Comparison of ENCODE assay signal across 9 cellular contexts in the genomic region with DNA sequence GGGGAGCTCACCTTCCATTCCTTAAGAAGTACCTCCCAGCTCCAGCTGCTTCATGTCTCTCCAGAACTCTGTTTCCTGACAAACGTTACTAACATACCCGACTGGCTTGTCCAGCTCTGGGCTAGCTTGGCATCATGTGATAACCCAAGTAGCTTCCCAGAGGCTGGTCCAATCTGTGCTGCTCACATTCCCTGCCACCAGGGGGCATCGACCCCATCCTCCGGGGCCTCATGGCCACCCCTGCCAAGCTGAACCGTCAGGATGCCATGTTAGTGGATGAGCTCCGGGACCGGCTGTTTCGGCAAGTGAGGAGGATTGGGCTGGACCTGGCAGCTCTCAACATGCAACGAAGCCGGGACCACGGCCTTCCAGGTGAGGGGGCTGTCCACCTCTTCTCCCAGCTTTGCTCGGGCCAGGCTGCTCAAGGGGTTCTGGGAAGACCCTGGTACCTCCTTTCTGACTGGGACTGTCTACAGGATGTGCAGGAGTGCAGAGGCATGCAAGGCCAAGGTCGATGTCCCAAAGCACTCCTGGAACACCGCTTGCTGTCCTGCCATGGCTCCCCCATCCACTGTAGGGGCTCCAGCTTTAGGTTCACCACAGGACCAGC. TPM values are rescaled to one million over a fixed set of nuclear protein-coding genes. Genes with fewer than 3 reads are reported as not detected.
DNase-seq lines count a peak whose midpoint lies in the region; ATAC-seq and TF ChIP-seq lines count a peak whose summit lies in the region.
"Had no signal": no experiment of that assay in that cellular context is flagged by ENCODE, and none has a peak within 500 bp of the region (broad histone marks: within the 10 kb centered on the region; RNA-seq: fewer than 3 reads in every experiment).

No MANE protein-coding gene starts in this region.

- no peak overlapping the region for H3K4me2 ChIP-seq in GM23338

- no peak overlapping the region for H3K27ac Mint-ChIP-seq in CD4-positive, CD25-positive, alpha-beta regulatory T cell
- H3K27ac Mint-ChIP-seq in GM23338: no peak overlapping the region

- no peaks in the 10 kb centered on the region for H3K4me1 ChIP-seq in CD4-positive, CD25-positive, alpha-beta regulatory T cell (ENCODE audit: control insufficient read depth, insufficient read depth, low read length, poor library complexity, severe bottlenecking)
- H3K4me1 ChIP-seq in GM23338 (ENCODE audit: insufficient read depth) (no peaks in the 10 kb centered on the region), esophagus squamous epithelium (no peaks in the 10 kb centered on the region), psoas muscle (no peaks in the 10 kb centered on the region)

- intact Hi-C loops in esophagus squamous epithelium (cut with DNase I) (no loop called here), psoas muscle (cut with DNase I) (no loop called here)

- peak; percentile 77 to 85 for TF ChIP-seq CTCF in GM23338 (conservative IDR thresholded peaks at IDR 0.05; ENCODE audit: low read depth in 2 of 2)
- TF ChIP-seq CTCF in esophagus squamous epithelium (IDR thresholded peaks at IDR 0.05): peak in 5 of 6 experiments; percentile 19 to 53 (median 30)
- peak; percentile 40 for TF ChIP-seq CTCF in psoas muscle (IDR thresholded peaks at IDR 0.05)

- H3K36me3 ChIP-seq in CD4-positive, CD25-positive, alpha-beta regulatory T cell (ENCODE audit: control insufficient read depth, insufficient read depth, low read length): no peaks in the 10 kb centered on the region
- H3K36me3 ChIP-seq in GM23338 (ENCODE audit: insufficient read depth) (no peaks in the 10 kb centered on the region), esophagus squamous epithelium (peaks cover 0 to 4% (median 0%) of the 10 kb centered on the region in 3 donors), psoas muscle (ENCODE audit: insufficient read depth in 1 of 2, low read depth in 1 of 2) (peaks cover 0 to 1% of the 10 kb centered on the region in 2 donors)

- H3K4me1 Mint-ChIP-seq in CD4-positive, CD25-positive, alpha-beta regulatory T cell: no peaks in the 10 kb centered on the region
- H3K4me1 Mint-ChIP-seq in GM23338: no peaks in the 10 kb centered on the region; the same call in 2 of the 3 replicates

- peaks cover 2% of the 10 kb centered on the region for H3K36me3 Mint-ChIP-seq in CD4-positive, CD25-positive, alpha-beta regulatory T cell
- no peaks in the 10 kb centered on the region for H3K36me3 Mint-ChIP-seq in GM23338 (ENCODE audit: low read depth)

- no peaks in the 10 kb centered on the region for H3K9me2 ChIP-seq in GM23338 (ENCODE audit: insufficient read depth)

- peak; percentile 18 to 55 (median 31) for DNase-seq in CD4-positive, CD25-positive, alpha-beta regulatory T cell
- DNase-seq in GM23338 (ENCODE audit: low spot score): peak; percentile 91
- peak; percentile 44 for DNase-seq in NCI-H774 (lab: John Stamatoyannopoulos, UW)
- DNase-seq in activated CD8-positive, alpha-beta memory T cell treated with anti-CD3 and anti-CD28 coated beads for 24 hours: peak; percentile 81
- DNase-seq in esophagus squamous epithelium (lab: John Stamatoyannopoulos, UW): no peak
- DNase-seq in psoas muscle: peak in 1 of 2 donors; percentile 64

- peak overlapping the region; percentile 81; the same call in 1 of the 2 replicates for H2AFZ ChIP-seq in GM23338

- H3K27me3 Mint-ChIP-seq in CD4-positive, CD25-positive, alpha-beta regulatory T cell: peaks cover 10% of the 10 kb centered on the region
- peaks cover 15% of the 10 kb centered on the region for H3K27me3 Mint-ChIP-seq in GM23338 (ENCODE audit: insufficient read depth, low read depth, poor library complexity)

- H4K20me1 ChIP-seq in GM23338 (replicated peaks; ENCODE audit: insufficient read depth): no peaks in the 10 kb centered on the region

- peak; percentile 65 to 76 for ATAC-seq in CD4-positive, CD25-positive, alpha-beta regulatory T cell (ENCODE audit: low read depth in 2 of 2)
- ATAC-seq in GM23338: peak; percentile 96
- peak in 3 of 4 donors; percentile 43 to 62 (median 43) for ATAC-seq in psoas muscle
- ATAC-seq in GM21528 (IDR thresholded peaks at IDR 0.05; ENCODE audit: low FRiP score, unreplicated experiment): no peak
- no peak for ATAC-seq in HG02981 (IDR thresholded peaks at IDR 0.05; ENCODE audit: unreplicated experiment)

- H3K4me3 ChIP-seq in CD4-positive, CD25-positive, alpha-beta regulatory T cell (ENCODE audit: low read depth, low read length): no peak overlapping the region
- no peak overlapping the region for H3K4me3 ChIP-seq in GM23338
- H3K4me3 ChIP-seq in esophagus squamous epithelium: no peak overlapping the region
- no peak overlapping the region for H3K4me3 ChIP-seq in psoas muscle

- H3K9me3 ChIP-seq in CD4-positive, CD25-positive, alpha-beta regulatory T cell (ENCODE audit: control insufficient read depth in 2 of 2, low read length in 2 of 2): no peaks in the 10 kb centered on the region
- H3K9me3 ChIP-seq in esophagus squamous epithelium (no peaks in the 10 kb centered on the region), psoas muscle (no peaks in the 10 kb centered on the region)

- H3K9me3 Mint-ChIP-seq in CD4-positive, CD25-positive, alpha-beta regulatory T cell: no peaks in the 10 kb centered on the region
- no peaks in the 10 kb centered on the region for H3K9me3 Mint-ChIP-seq in GM23338

- no peaks in the 10 kb centered on the region for H3K79me2 ChIP-seq in GM23338 (replicated peaks; ENCODE audit: insufficient read depth)

- no peaks in the 10 kb centered on the region for H3F3A ChIP-seq in GM23338 (replicated peaks; ENCODE audit: low read depth)

- no peak for TF ChIP-seq POLR2A in esophagus squamous epithelium (IDR thresholded peaks at IDR 0.05)

- no peaks in the 10 kb centered on the region for H3K27me3 ChIP-seq in CD4-positive, CD25-positive, alpha-beta regulatory T cell (ENCODE audit: control insufficient read depth, insufficient read depth, low read length)
- H3K27me3 ChIP-seq in GM23338 (ENCODE audit: insufficient read depth): 0 out of 2 replicates have a peak, but pooled peaks cover 3% of the 10 kb centered on the region
- peaks cover 0 to 37% (median 0%) of the 10 kb centered on the region in 4 donors for H3K27me3 ChIP-seq in esophagus squamous epithelium
- H3K27me3 ChIP-seq in psoas muscle (ENCODE audit: insufficient read depth in 3 of 3, low read length in 2 of 3): peaks cover 0 to 22% (median 12%) of the 10 kb centered on the region in 3 donors

- 50 to 53% methylated on average over 3 of the region's 14 CpGs for WGBS in esophagus squamous epithelium, 2 donors
- WGBS in psoas muscle, 3 donors: 32 to 39% (median 38%) methylated on average over 14 of the region's 14 CpGs

- no peak overlapping the region for H3K27ac ChIP-seq in CD4-positive, CD25-positive, alpha-beta regulatory T cell (ENCODE audit: insufficient read depth, low read length, poor library complexity, severe bottlenecking)
- H3K27ac ChIP-seq in GM23338 (ENCODE audit: low read depth) (no peak overlapping the region), esophagus squamous epithelium (no peak overlapping the region), psoas muscle (no peak overlapping the region)

- H3K4me3 Mint-ChIP-seq in CD4-positive, CD25-positive, alpha-beta regulatory T cell: no peak overlapping the region
- no peak overlapping the region for H3K4me3 Mint-ChIP-seq in GM23338

TF ChIP-seq in GM23338, 12 proteins besides CTCF, POLR2A, EP300 and RAD21 (continues in another document):
- TF ChIP-seq EZH2 (IDR thresholded peaks at IDR 0.05; ENCODE audit: low read depth, unreplicated experiment) (no peak), NANOG (IDR thresholded peaks at IDR 0.05; ENCODE audit: borderline replicate concordance) (no peak)

RNA-seq across cellular contexts. Expression of a gene that starts 7.6 kb away (rescaled TPM):
- not detected for total RNA-seq in CD4-positive, CD25-positive, alpha-beta regulatory T cell
- not detected for polyA plus RNA-seq in CD4-positive, CD25-positive, alpha-beta regulatory T cell
- total RNA-seq in GM23338 (2014; rRNA removed; shearing (Covaris generic)): 0.10 TPM in 1 of 2 replicates, not detected in the other
- polyA plus RNA-seq in GM23338 (2016; fragmentation: Nextera tagmentation; extraction: Ambion mirVana) (not detected in 2 replicates), psoas muscle (not detected)
- total RNA-seq in esophagus squamous epithelium (not detected), psoas muscle (under 1 TPM in 1 of 4 donors, not detected in 3; 0.12 TPM)
- total RNA-seq: temporal lobe had no signal

RNA-seq across cellular contexts. Expression of a gene that starts 18.9 kb away (rescaled TPM):
- total RNA-seq in CD4-positive, CD25-positive, alpha-beta regulatory T cell: 6.2 TPM
- 10 to 100 TPM in 3 of 4 donors, 1 to 10 TPM in 1; 8.1 to 13.4 (median 11.2) TPM for polyA plus RNA-seq in CD4-positive, CD25-positive, alpha-beta regulatory T cell
- total RNA-seq in GM23338 (2014; rRNA removed; shearing (Covaris generic)): 17.4 and 21.6 TPM in 2 replicates
- 11.9 and 14.0 TPM in 2 replicates for polyA plus RNA-seq in GM23338 (2016; fragmentation: Nextera tagmentation; extraction: Ambion mirVana)
- total RNA-seq in esophagus squamous epithelium: 10 to 100 TPM in 2 of 4 donors, 1 to 10 TPM in 2; 5.3 to 10.8 (median 9.3) TPM
- 1 to 10 TPM; 5.5 to 6.9 (median 6.0) TPM for total RNA-seq in psoas muscle
- 1 to 10 TPM; 4.2 to 4.7 (median 4.4) TPM for polyA plus RNA-seq in psoas muscle

RNA-seq across cellular contexts. Expression of a gene that starts 33.3 kb away (rescaled TPM):
- total RNA-seq in CD4-positive, CD25-positive, alpha-beta regulatory T cell: not detected
- polyA plus RNA-seq in CD4-positive, CD25-positive, alpha-beta regulatory T cell: not detected
- not detected in 2 replicates for total RNA-seq in GM23338 (2014; rRNA removed; shearing (Covaris generic))
- not detected in 2 replicates for polyA plus RNA-seq in GM23338 (2016; fragmentation: Nextera tagmentation; extraction: Ambion mirVana)
- not detected for total RNA-seq in esophagus squamous epithelium
- total RNA-seq in psoas muscle: not detected
- not detected for polyA plus RNA-seq in psoas muscle
- total RNA-seq: temporal lobe had no signal

RNA-seq across cellular contexts. Expression of a gene that starts 38.3 kb away (rescaled TPM):
- total RNA-seq in CD4-positive, CD25-positive, alpha-beta regulatory T cell: 0.15 TPM
- polyA plus RNA-seq in CD4-positive, CD25-positive, alpha-beta regulatory T cell: under 1 TPM in 1 of 4 donors, not detected in 3; 0.08 TPM
- total RNA-seq in GM23338 (2014; rRNA removed; shearing (Covaris generic)): 0.35 and 0.62 TPM in 2 replicates
- polyA plus RNA-seq in GM23338 (2016; fragmentation: Nextera tagmentation; extraction: Ambion mirVana) (0.13 and 0.50 TPM in 2 replicates), psoas muscle (under 1 TPM in 1 of 3 donors, not detected in 2; 0.01 TPM)
- total RNA-seq in esophagus squamous epithelium (1 to 10 TPM in 1 of 4 donors, under 1 TPM in 1, not detected in 2; 0.27 to 2.5 TPM), psoas muscle (not detected)

RNA-seq across cellular contexts. Expression of a gene that starts 51.9 kb away (rescaled TPM):
- total RNA-seq in CD4-positive, CD25-positive, alpha-beta regulatory T cell: 0.42 TPM
- polyA plus RNA-seq in CD4-positive, CD25-positive, alpha-beta regulatory T cell: 1 to 10 TPM in 1 of 4 donors, under 1 TPM in 3; 0.54 to 1.1 (median 0.81) TPM
- total RNA-seq in GM23338 (2014; rRNA removed; shearing (Covaris generic)): 0.08 and 0.10 TPM in 2 replicates
- polyA plus RNA-seq in GM23338 (2016; fragmentation: Nextera tagmentation; extraction: Ambion mirVana): 0.37 and 0.50 TPM in 2 replicates
- total RNA-seq in esophagus squamous epithelium: not detected
- total RNA-seq in psoas muscle: not detected
- polyA plus RNA-seq in psoas muscle: under 1 TPM in 2 of 3 donors, not detected in 1; 0.03 TPM

Comparison
In these comparisons a context has a peak if more than half of its experiments do, and no peak if none do; other contexts are left out.
1. ATAC-seq: peak in CD4-positive, CD25-positive, alpha-beta regulatory T cell (2 of 2), GM23338 (single experiment) and psoas muscle (3 of 4); none in GM21528 (single experiment) and HG02981 (single experiment).
2. CTCF ChIP-seq: peak in every context shown above with its lines; median percentile 81 in GM23338; 40 in psoas muscle; 30 in esophagus squamous epithelium.